ENCODE assay signal across 10 cellular contexts in the genomic region with DNA sequence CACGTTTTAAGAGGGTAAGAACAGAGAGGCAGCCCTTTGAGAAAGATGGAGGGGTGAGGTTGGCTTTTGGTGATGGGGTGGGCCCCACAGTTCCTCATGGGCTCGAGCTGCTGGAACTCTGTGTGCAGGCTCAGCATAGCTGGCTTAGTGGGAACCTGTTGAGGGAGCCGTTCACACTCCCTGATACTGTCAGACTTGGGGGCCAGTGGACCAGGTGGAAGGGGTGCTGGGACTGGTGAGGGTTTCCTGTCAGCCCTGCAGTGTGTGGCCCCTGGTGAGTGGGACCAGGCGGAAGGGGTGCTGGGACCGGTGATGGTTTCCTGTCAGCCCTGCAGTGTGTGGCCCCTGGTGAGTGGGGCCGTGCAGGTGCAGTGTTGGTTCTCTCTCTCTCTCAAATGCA. TPM values are rescaled to one million over a fixed set of nuclear protein-coding genes. Genes with fewer than 3 reads are reported as not detected.
DNase-seq lines count a peak whose midpoint lies in the region; ATAC-seq, FAIRE-seq and TF ChIP-seq lines count a peak whose summit lies in the region.
"Had no signal": no experiment of that assay in that cellular context is flagged by ENCODE, and none has a peak within 500 bp of the region (broad histone marks: within the 10 kb centered on the region; RNA-seq: fewer than 3 reads in every experiment).

No MANE protein-coding gene starts in this region.

- no peak for FAIRE-seq in kidney (lab: Jason Lieb, UNC)

- H3K4me3 ChIP-seq in A673 (ENCODE audit: low read depth, low read length, poor library complexity, severe bottlenecking): no peak overlapping the region
- no peak overlapping the region for H3K4me3 ChIP-seq in kidney (ENCODE audit: low read length in 2 of 2)

- POLR2A ChIA-PET in A673 (lab: Charles Lee; ENCODE audit: low non-redundant PET): interaction anchor here (0.6 kb wide), 1 partner anchor 15 kb away, joined by 3 read pairs; no protein-coding TSS in a partner anchor

- no peaks in the 10 kb centered on the region for H3K27me3 ChIP-seq in A673 (replicated peaks; ENCODE audit: insufficient read depth, low read depth, low read length, poor library complexity)

- peak overlapping the region; percentile 57 for H3K4me3 Mint-ChIP-seq in activated T-helper 2 cell treated with anti-CD3 and anti-CD28 coated beads, Interferon-gamma antibody, Interleukin-2, Interleukin-4, amounts not matched to agents 10 μg/mL and 5 μg/mL and 100 μg/mL, durations not matched to agents 14 hours and 24 hours and 36 hours (ENCODE audit: low read depth)

- BruUV-seq in A673 (replicated peaks; lab: Mats Ljungman, UMichigan): no TSS peak

- peak; percentile 48 for ATAC-seq in HG02678 (IDR thresholded peaks at IDR 0.05; ENCODE audit: unreplicated experiment)
- no peak for ATAC-seq in GM21825 (IDR thresholded peaks at IDR 0.05; ENCODE audit: unreplicated experiment)
- ATAC-seq in GM18511 (IDR thresholded peaks at IDR 0.05; ENCODE audit: unreplicated experiment): no peak
- ATAC-seq in GM18868 (IDR thresholded peaks at IDR 0.05; ENCODE audit: unreplicated experiment): no peak

- peak overlapping the region; percentile 30 for H3K27ac ChIP-seq in A673 (ENCODE audit: low read depth, low read length, poor library complexity, severe bottlenecking)
- no peak overlapping the region for H3K27ac ChIP-seq in kidney (ENCODE audit: low read depth in 2 of 2, low read length in 2 of 2)

- H3K9me3 Mint-ChIP-seq in activated T-helper 2 cell treated with anti-CD3 and anti-CD28 coated beads, Interferon-gamma antibody, Interleukin-2, Interleukin-4, amounts not matched to agents 10 μg/mL and 5 μg/mL and 100 μg/mL, durations not matched to agents 14 hours and 24 hours and 36 hours: no peaks in the 10 kb centered on the region

- H3K36me3 Mint-ChIP-seq in activated T-helper 2 cell treated with anti-CD3 and anti-CD28 coated beads, Interferon-gamma antibody, Interleukin-2, Interleukin-4, amounts not matched to agents 10 μg/mL and 5 μg/mL and 100 μg/mL, durations not matched to agents 14 hours and 24 hours and 36 hours (ENCODE audit: low read depth): peaks cover 40% of the 10 kb centered on the region

- no peaks in the 10 kb centered on the region for H3K27me3 Mint-ChIP-seq in activated T-helper 2 cell treated with anti-CD3 and anti-CD28 coated beads, Interferon-gamma antibody, Interleukin-2, Interleukin-4, amounts not matched to agents 10 μg/mL and 5 μg/mL and 100 μg/mL, durations not matched to agents 14 hours and 24 hours and 36 hours (ENCODE audit: low read depth)

- no peak for DNase-seq in A673 (ENCODE audit: low spot score)
- DNase-seq in activated T-helper 2 cell treated with anti-CD3 and anti-CD28 coated beads, Interferon-gamma antibody, Interleukin-2, Interleukin-4, amounts not matched to agents 10 μg/mL and 5 μg/mL and 100 μg/mL, durations not matched to agents 14 hours and 24 hours and 36 hours (ENCODE audit: low spot score): peak; percentile 25
- peak; percentile 66 for DNase-seq in kidney
- DNase-seq in SKM-1 treated with dmso at 0.1 percent for 144 hours (lab: John Stamatoyannopoulos, UW; ENCODE audit: unreplicated experiment): no peak
- DNase-seq: NCI-H2081 had no signal

- H3K4me1 ChIP-seq in A673 (ENCODE audit: insufficient read depth, low read length, poor library complexity, severe bottlenecking): peaks cover 7% of the 10 kb centered on the region
- H3K4me1 ChIP-seq in kidney (ENCODE audit: control insufficient read depth in 1 of 2, insufficient read depth in 1 of 2, low read depth in 1 of 2, low read length in 2 of 2): peaks cover 12 to 28% of the 10 kb centered on the region in 2 donors

- no peak for TF ChIP-seq CTCF in A673 (conservative IDR thresholded peaks at IDR 0.05; ENCODE audit: low read depth, low read length)
- TF ChIP-seq CTCF in kidney (IDR thresholded peaks at IDR 0.05; ENCODE audit: borderline replicate concordance, extremely low read depth, insufficient read depth): no peak

- H3K9me3 ChIP-seq in A673 (ENCODE audit: low read depth, low read length, poor library complexity, severe bottlenecking) (no peaks in the 10 kb centered on the region), kidney (ENCODE audit: control insufficient read depth in 1 of 2, low read length in 2 of 2) (no peaks in the 10 kb centered on the region)

- no peak overlapping the region for H3K9ac ChIP-seq in kidney (ENCODE audit: low read length in 2 of 2)

- no peaks in the 10 kb centered on the region for H3K36me3 ChIP-seq in A673 (ENCODE audit: insufficient read depth, low read length, poor library complexity, severe bottlenecking)
- no peaks in the 10 kb centered on the region for H3K36me3 ChIP-seq in kidney (ENCODE audit: control insufficient read depth in 1 of 2, insufficient read depth in 2 of 2, low read length in 2 of 2)

- CTCF ChIA-PET in A673 (lab: Charles Lee): interaction anchor here (1.0 kb wide), 1 partner anchor 21 kb away, joined by 3 read pairs; no protein-coding TSS in a partner anchor

- peaks cover 57% of the 10 kb centered on the region for H3K4me1 Mint-ChIP-seq in activated T-helper 2 cell treated with anti-CD3 and anti-CD28 coated beads, Interferon-gamma antibody, Interleukin-2, Interleukin-4, amounts not matched to agents 10 μg/mL and 5 μg/mL and 100 μg/mL, durations not matched to agents 14 hours and 24 hours and 36 hours (ENCODE audit: low read depth)

- intact Hi-C loops in A673 (cut with micrococcal nuclease; ENCODE audit: unreplicated experiment) (no loop called here), kidney (cut with DNase I) (no loop called here)
- intact Hi-C loops in activated T-helper 2 cell treated with anti-CD3 and anti-CD28 coated beads, Interferon-gamma antibody, Interleukin-2, Interleukin-4, amounts not matched to agents 10 μg/mL and 5 μg/mL and 100 μg/mL, durations not matched to agents 14 hours and 24 hours and 36 hours (cut with micrococcal nuclease): no loop called here

- H3K27ac Mint-ChIP-seq in activated T-helper 2 cell treated with anti-CD3 and anti-CD28 coated beads, Interferon-gamma antibody, Interleukin-2, Interleukin-4, amounts not matched to agents 10 μg/mL and 5 μg/mL and 100 μg/mL, durations not matched to agents 14 hours and 24 hours and 36 hours: peak overlapping the region; percentile 91

RNA-seq across cellular contexts. Expression of a gene that starts 45.1 kb away (rescaled TPM):
- total RNA-seq in A673 (2021): not detected in 2 replicates
- not detected in 2 replicates for total RNA-seq in activated T-helper 2 cell treated with anti-CD3 and anti-CD28 coated beads, Interferon-gamma antibody, Interleukin-2, Interleukin-4, amounts not matched to agents 10 μg/mL and 5 μg/mL and 100 μg/mL, durations not matched to agents 14 hours and 24 hours and 36 hours
- total RNA-seq in kidney: 0.25 TPM
- 0.30 TPM for polyA plus RNA-seq in kidney (ENCODE audit: insufficient read depth, low read depth, low replicate concordance)
- total RNA-seq: temporal lobe had no signal

Comparison
In these comparisons a context has a peak if more than half of its experiments do, and no peak if none do; other contexts are left out.
1. DNase-seq: peak in activated T-helper 2 cell treated with anti-CD3 and anti-CD28 coated beads, Interferon-gamma antibody, Interleukin-2, Interleukin-4, amounts not matched to agents 10 μg/mL and 5 μg/mL and 100 μg/mL, durations not matched to agents 14 hours and 24 hours and 36 hours (single experiment) and kidney (single experiment); none in A673 (single experiment) and SKM-1 treated with dmso at 0.1 percent for 144 hours (single experiment).